In the genomic region with DNA sequence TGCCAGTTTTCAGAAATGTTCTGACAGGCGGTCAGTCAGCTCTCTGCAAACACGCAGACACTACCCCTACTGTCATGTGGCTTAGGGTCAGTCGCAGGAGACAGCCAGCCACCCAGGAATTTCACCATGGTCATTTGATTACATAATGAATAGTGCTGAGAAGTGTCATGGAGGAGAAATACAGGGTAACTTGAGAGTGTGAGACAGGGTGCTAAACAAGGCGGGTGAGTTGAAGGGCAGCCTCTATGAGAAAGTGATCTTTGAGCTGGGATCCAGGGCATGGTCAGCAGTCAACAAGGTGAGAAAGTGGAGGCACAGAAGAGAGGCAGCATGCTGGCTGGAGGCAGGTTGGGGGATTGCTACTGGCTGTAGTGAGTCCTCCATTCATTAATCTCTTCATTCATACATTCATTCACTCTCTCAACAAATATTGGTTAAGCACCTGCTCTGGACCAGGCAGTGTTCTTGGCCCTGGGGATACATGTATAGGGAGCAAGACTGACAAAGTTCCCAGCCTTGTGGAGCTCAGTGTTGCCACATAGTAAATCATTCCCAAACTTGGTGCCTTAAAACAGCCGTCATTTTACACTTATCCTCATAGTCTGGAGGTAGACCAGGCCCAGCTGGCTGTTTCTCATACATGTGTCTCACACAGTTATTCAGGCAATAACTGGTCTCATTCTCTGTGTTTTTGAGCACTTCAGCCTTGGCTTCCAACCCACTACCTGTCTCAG, we compare ENCODE assay signal across 27 cellular contexts.
"Had no signal": no experiment of that assay in that cellular context is flagged by ENCODE, and none has a peak within 500 bp of the region (broad histone marks: within the 10 kb centered on the region; RNA-seq: fewer than 3 reads in every experiment).

No MANE protein-coding gene starts in this region.

- DNase-seq: activated CD4-positive, alpha-beta T cell treated with anti-CD3 and anti-CD28 coated beads, Interleukin-2, amount 50 U/mL, for 48 hours; activated gamma-delta T cell; activated naive CD4-positive, alpha-beta T cell treated with anti-CD3 and anti-CD28 coated beads, Interleukin-2, amount 50 U/mL, for 16 hours; anterior cingulate cortex; brain microvascular endothelial cell; caudate nucleus; effector CD4-positive, alpha-beta T cell; erythroblast; foreskin keratinocyte; glutamatergic neuron; hypothalamus; left ventricle myocardium superior; mammary epithelial cell; midbrain; natural killer cell; posterior cingulate gyrus; sigmoid colon; spleen; stimulated activated CD4-positive, alpha-beta T cell treated with anti-CD3 and anti-CD28 coated beads, Interleukin-4, amount 100 ng/mL, for 1 hour; stimulated activated naive CD4-positive, alpha-beta T cell treated with Interleukin-2 at 50 U/mL for 16 hours; T-helper 9 cell; upper lobe of left lung had no signal

- H3K9me3 Mint-ChIP-seq: activated T-helper 1 cell treated with anti-CD3 and anti-CD28 coated beads, Interleukin-12 subunit alpha, Interleukin-12 subunit beta, Interleukin-2, Interleukin-4 antibody, amounts not matched to agents 30 ng/mL and 10 ng/mL and 1 ng/mL, durations not matched to agents 14 hours and 24 hours and 36 hours; dendritic cell treated with granulocyte-macrophage colony-stimulating factor and Interleukin-4, amounts not matched to agents 40 ng/mL and 50 ng/mL, for 4 days; natural killer cell had no signal

- H3K4me3 ChIP-seq: sigmoid colon, spleen, thoracic aorta, upper lobe of left lung had no signal

- H3K36me3 ChIP-seq: brain microvascular endothelial cell, sigmoid colon, thoracic aorta, upper lobe of left lung had no signal

- H3K27me3 Mint-ChIP-seq: dendritic cell treated with granulocyte-macrophage colony-stimulating factor and Interleukin-4, amounts not matched to agents 40 ng/mL and 50 ng/mL, for 4 days had no signal

- H3K4me3 Mint-ChIP-seq: activated T-helper 1 cell treated with anti-CD3 and anti-CD28 coated beads, Interleukin-12 subunit alpha, Interleukin-12 subunit beta, Interleukin-2, Interleukin-4 antibody, amounts not matched to agents 30 ng/mL and 10 ng/mL and 1 ng/mL, durations not matched to agents 14 hours and 24 hours and 36 hours; dendritic cell treated with granulocyte-macrophage colony-stimulating factor and Interleukin-4, amounts not matched to agents 40 ng/mL and 50 ng/mL, for 4 days; natural killer cell; WTC11 had no signal

- H3K9me3 ChIP-seq: neutrophil, sigmoid colon, spleen, thoracic aorta, upper lobe of left lung had no signal

- H3K27ac Mint-ChIP-seq: activated T-helper 1 cell treated with anti-CD3 and anti-CD28 coated beads, Interleukin-12 subunit alpha, Interleukin-12 subunit beta, Interleukin-2, Interleukin-4 antibody, amounts not matched to agents 30 ng/mL and 10 ng/mL and 1 ng/mL, durations not matched to agents 14 hours and 24 hours and 36 hours; dendritic cell treated with granulocyte-macrophage colony-stimulating factor and Interleukin-4, amounts not matched to agents 40 ng/mL and 50 ng/mL, for 4 days; natural killer cell; WTC11 had no signal

- H3K4me1 ChIP-seq: foreskin keratinocyte, upper lobe of left lung had no signal

- ATAC-seq: foreskin keratinocyte, left ventricle myocardium superior, natural killer cell, WTC11 had no signal

- H3K27me3 ChIP-seq: brain microvascular endothelial cell, foreskin keratinocyte, neutrophil, sigmoid colon, spleen, upper lobe of left lung had no signal

- H3K27ac ChIP-seq: brain microvascular endothelial cell, foreskin keratinocyte, neutrophil, sigmoid colon, spleen, thoracic aorta, upper lobe of left lung had no signal

- H3K36me3 Mint-ChIP-seq: natural killer cell had no signal
